Comparison of ENCODE assay signal across 1 cellular context in genomic region chr19:36378625-36379509, GRCh38.
TF ChIP-seq lines count a peak whose summit lies in the region.

TSS of gene ZFP14 (minus strand) at chr19:36379201. CDS start at chr19:36367892, 11,309 bp downstream.

TF ChIP-seq in GM12878, 131 proteins besides CTCF, POLR2A, EP300 and RAD21 (continued from another document and continues in another):
- peak; percentile 91 for TF ChIP-seq BCLAF1 (IDR thresholded peaks at IDR 0.05)
- TF ChIP-seq ZNF217 (IDR thresholded peaks at IDR 0.05): no peak
- TF ChIP-seq DPF2 (IDR thresholded peaks at IDR 0.05): peak; percentile 43; the same call in 1 of the 2 replicates
- peak; percentile 89 for TF ChIP-seq NR2F1 (conservative IDR thresholded peaks at IDR 0.05)
- TF ChIP-seq TBL1XR1 (IDR thresholded peaks at IDR 0.05; ENCODE audit: low read depth, low read length): no peak
- TF ChIP-seq BACH1 (IDR thresholded peaks at IDR 0.05; ENCODE audit: borderline replicate concordance): 0 out of 2 replicates have a peak, but pooled peaks have one; percentile 38
- no peak for TF ChIP-seq MEF2A (IDR thresholded peaks at IDR 0.05; ENCODE audit: insufficient read depth, low read depth, low read length)
- no peak for TF ChIP-seq TCF12 (IDR thresholded peaks at IDR 0.05; ENCODE audit: low read depth, low read length)
- no peak for TF ChIP-seq CEBPB (IDR thresholded peaks at IDR 0.05; ENCODE audit: borderline replicate concordance in 1 of 2, low read depth in 2 of 2, low read length in 2 of 2)
- TF ChIP-seq ZNF274 (IDR thresholded peaks at IDR 0.05; ENCODE audit: insufficient read depth, insufficient read length): no peak
- TF ChIP-seq TCF7 (IDR thresholded peaks at IDR 0.05; ENCODE audit: borderline replicate concordance): no peak
- TF ChIP-seq SPI1 (IDR thresholded peaks at IDR 0.05; ENCODE audit: borderline replicate concordance, insufficient read depth, low read depth, low read length): no peak
- TF ChIP-seq NFIC (IDR thresholded peaks at IDR 0.05; ENCODE audit: low read depth, low read length): no peak
- TF ChIP-seq MTA3 (IDR thresholded peaks at IDR 0.05; ENCODE audit: borderline replicate concordance, low read length): no peak
- TF ChIP-seq POU2F2 (IDR thresholded peaks at IDR 0.05; ENCODE audit: borderline replicate concordance, low read depth, low read length): peak; percentile 49; the same call in 1 of the 3 replicates
- peak; percentile 42; the same call in 1 of the 2 replicates for TF ChIP-seq RUNX3 (IDR thresholded peaks at IDR 0.05; ENCODE audit: low read length)
- no peak for TF ChIP-seq NFYA (IDR thresholded peaks at IDR 0.05; ENCODE audit: borderline replicate concordance, low read depth, low read length)
- no peak for TF ChIP-seq E2F4 (IDR thresholded peaks at IDR 0.05; ENCODE audit: low read depth, low read length)
- TF ChIP-seq STAT1 (conservative IDR thresholded peaks at IDR 0.05): no peak; the same call in 1 of the 2 replicates
- TF ChIP-seq ZSCAN29 (IDR thresholded peaks at IDR 0.05): no peak
- TF ChIP-seq WRNIP1 (IDR thresholded peaks at IDR 0.05; ENCODE audit: borderline replicate concordance, low read depth, low read length): no peak
- TF ChIP-seq CBX3 (IDR thresholded peaks at IDR 0.05; ENCODE audit: borderline replicate concordance, low read depth): no peak
- TF ChIP-seq RELA (IDR thresholded peaks at IDR 0.05; ENCODE audit: borderline replicate concordance, partially characterized antibody): peak; percentile 54
- 0 out of 2 replicates have a peak, but pooled peaks have one; percentile 15 for TF ChIP-seq HSF1 (IDR thresholded peaks at IDR 0.05; ENCODE audit: low read depth, low read length)
- 0 out of 2 replicates have a peak, but pooled peaks have one; percentile 57 for TF ChIP-seq SMARCA5 (IDR thresholded peaks at IDR 0.05)
- no peak for TF ChIP-seq ZNF592 (IDR thresholded peaks at IDR 0.05)
- no peak; the same call in 1 of the 2 replicates for TF ChIP-seq FOXM1 (IDR thresholded peaks at IDR 0.05; ENCODE audit: low read depth, low read length)
- no peak for TF ChIP-seq MYC (IDR thresholded peaks at IDR 0.05; ENCODE audit: insufficient read depth, insufficient read length, insufficient replicate concordance, low read length, severe bottlenecking)
- TF ChIP-seq NBN (IDR thresholded peaks at IDR 0.05): 0 out of 2 replicates have a peak, but pooled peaks have one; percentile 39
- no peak for TF ChIP-seq HDAC6 (IDR thresholded peaks at IDR 0.05; ENCODE audit: unreplicated experiment)
- no peak for TF ChIP-seq ZBTB11 (CRISPR knock-in tag; IDR thresholded peaks at IDR 0.05)
- TF ChIP-seq SMAD1 (IDR thresholded peaks at IDR 0.05; ENCODE audit: low read depth, partially characterized antibody): no peak
- no peak for TF ChIP-seq JUNB (IDR thresholded peaks at IDR 0.05)
- 0 out of 2 replicates have a peak, but pooled peaks have one; percentile 14 for TF ChIP-seq EED (IDR thresholded peaks at IDR 0.05; ENCODE audit: low read depth)
- no peak for TF ChIP-seq NR2C2 (IDR thresholded peaks at IDR 0.05; ENCODE audit: borderline replicate concordance, control insufficient read depth, insufficient read length, low read depth)
- TF ChIP-seq ETV6 (conservative IDR thresholded peaks at IDR 0.05 in 1 of 2, IDR thresholded peaks at IDR 0.05 in 1 of 2; ENCODE audit: borderline replicate concordance in 1 of 2, low read depth in 1 of 2): no peak
- TF ChIP-seq SUZ12 (IDR thresholded peaks at IDR 0.05; ENCODE audit: unreplicated experiment): no peak
- peak; percentile 29; the same call in 1 of the 2 replicates for TF ChIP-seq ELK1 (IDR thresholded peaks at IDR 0.05; ENCODE audit: low read depth, low read length)
- TF ChIP-seq SRF (IDR thresholded peaks at IDR 0.05; ENCODE audit: low read depth in 2 of 2, low read length in 2 of 2): no peak
- TF ChIP-seq NRF1 (conservative IDR thresholded peaks at IDR 0.05; ENCODE audit: low read depth, low read length): peak; percentile 68
- no peak for TF ChIP-seq STAT3 (IDR thresholded peaks at IDR 0.05; ENCODE audit: low read depth, low read length)
- TF ChIP-seq SKIL (IDR thresholded peaks at IDR 0.05; ENCODE audit: low read depth, poor library complexity, severe bottlenecking): peak; percentile 68
- TF ChIP-seq E2F8 (IDR thresholded peaks at IDR 0.05; ENCODE audit: low read depth, partially characterized antibody): no peak
- TF ChIP-seq CHD1 (IDR thresholded peaks at IDR 0.05; ENCODE audit: low read depth, low read length): peak; percentile 96
- TF ChIP-seq SP1 (IDR thresholded peaks at IDR 0.05; ENCODE audit: low read depth, low read length): peak; percentile 57
